In genomic region chr7:18754766-18755165, GRCh38 we compare ENCODE assay signal across 19 cellular contexts.
DNase-seq lines count a peak whose midpoint lies in the region; ATAC-seq, FAIRE-seq and TF ChIP-seq lines count a peak whose summit lies in the region.
"Had no signal": no experiment of that assay in that cellular context is flagged by ENCODE, and none has a peak within 500 bp of the region (broad histone marks: within the 10 kb centered on the region; RNA-seq: fewer than 3 reads in every experiment).

No MANE protein-coding gene starts in this region.

- CTCF ChIA-PET in HCT116 (lab: Charles Lee): no interaction called here

- no peak overlapping the region for H3K27ac ChIP-seq in 22Rv1
- H3K27ac ChIP-seq in HCT116 (ENCODE audit: low read depth, low read length): no peak overlapping the region
- H3K27ac ChIP-seq in astrocyte (ENCODE audit: low read depth, low read length): peak overlapping the region; percentile 83
- H3K27ac ChIP-seq: hepatocyte had no signal

- FAIRE-seq in astrocyte (lab: Jason Lieb, UNC): no peak
- FAIRE-seq: colon had no signal

- H3K4me2 ChIP-seq in HCT116 (ENCODE audit: low read length) (no peak overlapping the region), astrocyte (ENCODE audit: low read length) (peak overlapping the region; percentile 81)
- H3K4me2 ChIP-seq: hepatocyte had no signal

- TF ChIP-seq POLR2A in HCT116 (IDR thresholded peaks at IDR 0.05; ENCODE audit: borderline replicate concordance, extremely low read depth, insufficient read depth, insufficient read length): no peak

- peak; percentile 14; the same call in 1 of the 2 replicates for TF ChIP-seq CTCF in 22Rv1 (IDR thresholded peaks at IDR 0.05)
- no peak for TF ChIP-seq CTCF in HCT116 (IDR thresholded peaks at IDR 0.05 in 2 of 3, conservative IDR thresholded peaks at IDR 0.05 in 1 of 3; ENCODE audit: borderline replicate concordance in 1 of 3, insufficient read depth in 1 of 3, low read depth in 2 of 3, low read length in 2 of 3)
- no peak for TF ChIP-seq CTCF in astrocyte (IDR thresholded peaks at IDR 0.05; ENCODE audit: insufficient read depth, low read depth, low read length)
- TF ChIP-seq CTCF in fibroblast of the aortic adventitia (IDR thresholded peaks at IDR 0.05; ENCODE audit: insufficient read depth, low read length): peak; percentile 7
- no peak for TF ChIP-seq CTCF in GM13977 (IDR thresholded peaks at IDR 0.05; ENCODE audit: extremely low read depth, insufficient read depth, missing control alignments)

- H3K79me2 ChIP-seq in HCT116 (ENCODE audit: insufficient read depth, low read length) (no peaks in the 10 kb centered on the region), astrocyte (ENCODE audit: insufficient read depth, low read length) (no peaks in the 10 kb centered on the region)
- H3K79me2 ChIP-seq: hepatocyte had no signal

- no peaks in the 10 kb centered on the region for H4K20me1 ChIP-seq in HCT116 (ENCODE audit: insufficient read depth)
- no peaks in the 10 kb centered on the region for H4K20me1 ChIP-seq in astrocyte (ENCODE audit: insufficient read depth, low read length)

- intact Hi-C loops in HCT116 (cut with micrococcal nuclease): no loop called here

- no peaks in the 10 kb centered on the region for H3K36me3 ChIP-seq in HCT116 (ENCODE audit: control insufficient read depth in 1 of 2, insufficient read depth in 2 of 2, low read length in 2 of 2)
- no peaks in the 10 kb centered on the region for H3K36me3 ChIP-seq in astrocyte (ENCODE audit: insufficient read depth, low read length)

- POLR2A ChIA-PET in HCT116 (lab: Charles Lee): no interaction called here

- DNase-seq in HCT116 (ENCODE audit: low read depth, low spot score): no peak
- DNase-seq in astrocyte (ENCODE audit: low read depth): peak; percentile 63
- DNase-seq in fibroblast of the aortic adventitia (ENCODE audit: low read depth): peak; percentile 67
- DNase-seq in NCI-H2196 (lab: John Stamatoyannopoulos, UW; ENCODE audit: unreplicated experiment): no peak
- DNase-seq in NCI-H187 (lab: John Stamatoyannopoulos, UW): no peak
- DNase-seq in GM13977 (ENCODE audit: low spot score): no peak
- no peak for DNase-seq in NCI-H510A (lab: John Stamatoyannopoulos, UW)
- DNase-seq: activated naive CD8-positive, alpha-beta T cell treated with anti-CD3 and anti-CD28 coated beads, Interleukin-2, amount 10 ng/mL, durations not matched to agents 7 days and 5 days; activated T-cell treated with anti-CD3 and anti-CD28 coated beads, Interleukin-2, amount 50 U/mL, for 4 hours; COR-L47; erythroblast; GDM1; NCI-H1105 treated with DMSO at 0.1 percent for 48 hours; SIG-M5; stimulated activated naive CD4-positive, alpha-beta T cell treated with Interleukin-2 at 50 U/mL for 16 hours had no signal

- H3K9me3 ChIP-seq in HCT116 (ENCODE audit: control insufficient read depth in 1 of 2, insufficient read depth in 1 of 2, low read depth in 1 of 2, low read length in 2 of 2): no peaks in the 10 kb centered on the region
- H3K9me3 ChIP-seq in astrocyte (ENCODE audit: insufficient read depth, low read depth, low read length): no peaks in the 10 kb centered on the region

- no TSS peak for BruUV-seq in HCT116 (replicated peaks; lab: Mats Ljungman, UMichigan)

- in situ Hi-C loops in GM13977 (cut with MboI; ENCODE audit: low pct_unique_long_range_greater_than_20kb, low sequenced_read_pairs, unreplicated experiment): no loop called here

- H3K4me3 ChIP-seq in HCT116 (replicated peaks in 1 of 2; ENCODE audit: low read depth in 1 of 2, low read length in 2 of 2): no peak overlapping the region
- peak overlapping the region; percentile 27 for H3K4me3 ChIP-seq in astrocyte (ENCODE audit: insufficient read depth, low read depth, low read length)
- H3K4me3 ChIP-seq in fibroblast of the aortic adventitia (ENCODE audit: low read depth, low read length): peak overlapping the region; percentile 20
- H3K4me3 ChIP-seq: hepatocyte had no signal

- no peaks in the 10 kb centered on the region for H3K9me2 ChIP-seq in HCT116 (ENCODE audit: insufficient read depth)

- RAD21 ChIA-PET in HCT116 (lab: Charles Lee; ENCODE audit: low non-redundant PET in 1 of 2, low total read pairs in 2 of 2, uncharacterized antibody in 2 of 2, unreplicated experiment in 2 of 2): no interaction called here

- H3K27me3 ChIP-seq in HCT116 (ENCODE audit: insufficient read depth, low read length) (no peaks in the 10 kb centered on the region), astrocyte (ENCODE audit: insufficient read depth, low read length) (no peaks in the 10 kb centered on the region)
- H3K27me3 ChIP-seq: hepatocyte had no signal

- no peaks in the 10 kb centered on the region for H3K9me3 Mint-ChIP-seq in astrocyte (ENCODE audit: unreplicated experiment)
- H3K9me3 Mint-ChIP-seq: activated T-cell treated with anti-CD3 and anti-CD28 coated beads, Interleukin-2, amount 50 U/mL, for 4 hours; IgD-negative memory B cell had no signal

- no peaks in the 10 kb centered on the region for H3K27me3 Mint-ChIP-seq in astrocyte (ENCODE audit: low read depth, unreplicated experiment)
- H3K27me3 Mint-ChIP-seq: activated naive CD8-positive, alpha-beta T cell treated with anti-CD3 and anti-CD28 coated beads, Interleukin-2, amount 10 ng/mL, durations not matched to agents 7 days and 5 days; IgD-negative memory B cell had no signal

- peak overlapping the region; percentile 85 for H3K27ac Mint-ChIP-seq in astrocyte (ENCODE audit: unreplicated experiment)
- H3K27ac Mint-ChIP-seq: activated naive CD8-positive, alpha-beta T cell treated with anti-CD3 and anti-CD28 coated beads, Interleukin-2, amount 10 ng/mL, durations not matched to agents 7 days and 5 days; IgD-negative memory B cell had no signal

- peak; percentile 46 for TF ChIP-seq RAD21 in HCT116 (IDR thresholded peaks at IDR 0.05; ENCODE audit: low read depth)

- ATAC-seq in HCT116: no peak
- ATAC-seq: activated T-cell treated with anti-CD3 and anti-CD28 coated beads, Interleukin-2, amount 50 U/mL, for 4 hours had no signal

- no peak overlapping the region for H2AFZ ChIP-seq in HCT116 (ENCODE audit: low read depth, low read length, poor library complexity, severe bottlenecking)
- no peak overlapping the region for H2AFZ ChIP-seq in astrocyte (ENCODE audit: low read depth, low read length)
- H2AFZ ChIP-seq: hepatocyte had no signal

- H3K4me1 ChIP-seq in HCT116 (ENCODE audit: control insufficient read depth in 1 of 2, insufficient read depth in 2 of 2, low read length in 2 of 2) (no peaks in the 10 kb centered on the region), astrocyte (ENCODE audit: insufficient read depth, low read length) (peaks cover 22% of the 10 kb centered on the region)

- H3K9ac ChIP-seq in HCT116 (ENCODE audit: low read length) (no peak overlapping the region), astrocyte (ENCODE audit: low read length) (peak overlapping the region; percentile 67)

- no peaks in the 10 kb centered on the region for H3K36me3 Mint-ChIP-seq in astrocyte (ENCODE audit: low read depth, unreplicated experiment)
- H3K36me3 Mint-ChIP-seq: activated naive CD8-positive, alpha-beta T cell treated with anti-CD3 and anti-CD28 coated beads, Interleukin-2, amount 10 ng/mL, durations not matched to agents 7 days and 5 days had no signal

- H3K4me3 Mint-ChIP-seq in astrocyte (ENCODE audit: unreplicated experiment): no peak overlapping the region
- H3K4me3 Mint-ChIP-seq: activated naive CD8-positive, alpha-beta T cell treated with anti-CD3 and anti-CD28 coated beads, Interleukin-2, amount 10 ng/mL, durations not matched to agents 7 days and 5 days; activated T-cell treated with anti-CD3 and anti-CD28 coated beads, Interleukin-2, amount 50 U/mL, for 4 hours; IgD-negative memory B cell had no signal

- H3K4me1 Mint-ChIP-seq in astrocyte (ENCODE audit: low read depth, unreplicated experiment): peaks cover 40% of the 10 kb centered on the region
- H3K4me1 Mint-ChIP-seq: activated naive CD8-positive, alpha-beta T cell treated with anti-CD3 and anti-CD28 coated beads, Interleukin-2, amount 10 ng/mL, durations not matched to agents 7 days and 5 days; IgD-negative memory B cell had no signal

TF ChIP-seq in HCT116, 20 proteins besides CTCF, POLR2A, EP300 and RAD21 (continues in another document):
- no peak for TF ChIP-seq SRF (IDR thresholded peaks at IDR 0.05; ENCODE audit: low read depth)
- TF ChIP-seq YY1 (IDR thresholded peaks at IDR 0.05; ENCODE audit: extremely low read depth, insufficient replicate concordance, low read depth, low read length): no peak
- no peak for TF ChIP-seq JUND (IDR thresholded peaks at IDR 0.05)
- TF ChIP-seq TCF7L2 (IDR thresholded peaks at IDR 0.05; ENCODE audit: borderline replicate concordance, extremely low read depth, insufficient read depth, insufficient read length): no peak
- TF ChIP-seq, protein P1, sequence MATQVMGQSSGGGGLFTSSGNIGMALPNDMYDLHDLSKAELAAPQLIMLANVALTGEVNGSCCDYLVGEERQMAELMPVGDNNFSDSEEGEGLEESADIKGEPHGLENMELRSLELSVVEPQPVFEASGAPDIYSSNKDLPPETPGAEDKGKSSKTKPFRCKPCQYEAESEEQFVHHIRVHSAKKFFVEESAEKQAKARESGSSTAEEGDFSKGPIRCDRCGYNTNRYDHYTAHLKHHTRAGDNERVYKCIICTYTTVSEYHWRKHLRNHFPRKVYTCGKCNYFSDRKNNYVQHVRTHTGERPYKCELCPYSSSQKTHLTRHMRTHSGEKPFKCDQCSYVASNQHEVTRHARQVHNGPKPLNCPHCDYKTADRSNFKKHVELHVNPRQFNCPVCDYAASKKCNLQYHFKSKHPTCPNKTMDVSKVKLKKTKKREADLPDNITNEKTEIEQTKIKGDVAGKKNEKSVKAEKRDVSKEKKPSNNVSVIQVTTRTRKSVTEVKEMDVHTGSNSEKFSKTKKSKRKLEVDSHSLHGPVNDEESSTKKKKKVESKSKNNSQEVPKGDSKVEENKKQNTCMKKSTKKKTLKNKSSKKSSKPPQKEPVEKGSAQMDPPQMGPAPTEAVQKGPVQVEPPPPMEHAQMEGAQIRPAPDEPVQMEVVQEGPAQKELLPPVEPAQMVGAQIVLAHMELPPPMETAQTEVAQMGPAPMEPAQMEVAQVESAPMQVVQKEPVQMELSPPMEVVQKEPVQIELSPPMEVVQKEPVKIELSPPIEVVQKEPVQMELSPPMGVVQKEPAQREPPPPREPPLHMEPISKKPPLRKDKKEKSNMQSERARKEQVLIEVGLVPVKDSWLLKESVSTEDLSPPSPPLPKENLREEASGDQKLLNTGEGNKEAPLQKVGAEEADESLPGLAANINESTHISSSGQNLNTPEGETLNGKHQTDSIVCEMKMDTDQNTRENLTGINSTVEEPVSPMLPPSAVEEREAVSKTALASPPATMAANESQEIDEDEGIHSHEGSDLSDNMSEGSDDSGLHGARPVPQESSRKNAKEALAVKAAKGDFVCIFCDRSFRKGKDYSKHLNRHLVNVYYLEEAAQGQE (IDR thresholded peaks at IDR 0.05; ENCODE audit: low read depth): no peak
- TF ChIP-seq FOSL1 (IDR thresholded peaks at IDR 0.05; ENCODE audit: low read depth): no peak

Comparison
In these comparisons a context has a peak if more than half of its experiments do, and no peak if none do; other contexts are left out.
1. CTCF ChIP-seq: peak in 22Rv1 (single experiment) and fibroblast of the aortic adventitia (single experiment); none in HCT116 (0 of 3), astrocyte (single experiment) and GM13977 (single experiment).
2. DNase-seq: peak in astrocyte (single experiment) and fibroblast of the aortic adventitia (single experiment); none in HCT116 (single experiment), NCI-H2196 (single experiment), NCI-H187 (0 of 2), GM13977 (single experiment) and NCI-H510A (single experiment).
3. H3K4me3 ChIP-seq: peak in astrocyte (single experiment) and fibroblast of the aortic adventitia (single experiment); none in HCT116 (0 of 2).